ENCODE assay signal across 8 cellular contexts in genomic region chr12:103495783-103496456, GRCh38. TPM values are rescaled to one million over a fixed set of nuclear protein-coding genes. Genes with fewer than 3 reads are reported as not detected.
A peak's percentile ranks its signal among the peaks of the same experiment; 100 is the strongest.
DNase-seq lines count a peak whose midpoint lies in the region; ATAC-seq and TF ChIP-seq lines count a peak whose summit lies in the region.

Gene C12orf42, minus strand, starts transcription at chr12:103495968. Its CDS starts 17,542 bp downstream, at chr12:103478426.

- peaks cover 0 to 12% (median 0%) of the 10 kb centered on the region in 4 donors for H3K4me1 ChIP-seq in Peyer's patch

- TF ChIP-seq POLR2A in Peyer's patch (IDR thresholded peaks at IDR 0.05) = no peak

- peaks cover 0 to 15% of the 10 kb centered on the region in 2 donors for H3K27me3 ChIP-seq in Peyer's patch

- TF ChIP-seq CTCF in Peyer's patch (IDR thresholded peaks at IDR 0.05) = peak in 3 of 6 experiments; percentile 12 to 33 (median 18)

- H3K9me3 ChIP-seq in Peyer's patch = no peaks in the 10 kb centered on the region

- peak within 1 kb of the TSS; percentile 35 to 62 (median 46) for H3K4me3 ChIP-seq in Peyer's patch

- DNase-seq in DMS153 treated with DMSO at 0.1 percent for 48 hours (lab: John Stamatoyannopoulos, UW; ENCODE audit: unreplicated experiment) (peak; percentile 79), HPDE6-E6E7 (ENCODE audit: extremely low spot score) (peak; percentile 60), Peyer's patch (peak in 2 of 3 donors; percentile 65 to 68), cerebellar cortex (ENCODE audit: low spot score) (peak; percentile 8), kidney tubule cell (ENCODE audit: low spot score) (peak; percentile 76), T1000 (lab: John Stamatoyannopoulos, UW) (no peak)
- DNase-seq in stimulated activated CD8-positive, alpha-beta memory T cell treated with anti-CD3 and anti-CD28 coated beads, Interleukin-4, amount 100 ng/mL, for 48 hours = peak; percentile 69

- H3K36me3 ChIP-seq in Peyer's patch = no peaks in the 10 kb centered on the region

- peak within 1 kb of the TSS in 2 of 4 donors; percentile 47 to 76 for H3K27ac ChIP-seq in Peyer's patch

- peak; percentile 41 for ATAC-seq in GM21360 (IDR thresholded peaks at IDR 0.05; ENCODE audit: unreplicated experiment)

RNA-seq across cellular contexts. Expression of gene C12orf42, which starts in this region (rescaled TPM):
- 10 to 100 TPM in 1 of 4 donors, not detected in 3; 18.2 TPM for total RNA-seq in Peyer's patch
